In the genomic region with DNA sequence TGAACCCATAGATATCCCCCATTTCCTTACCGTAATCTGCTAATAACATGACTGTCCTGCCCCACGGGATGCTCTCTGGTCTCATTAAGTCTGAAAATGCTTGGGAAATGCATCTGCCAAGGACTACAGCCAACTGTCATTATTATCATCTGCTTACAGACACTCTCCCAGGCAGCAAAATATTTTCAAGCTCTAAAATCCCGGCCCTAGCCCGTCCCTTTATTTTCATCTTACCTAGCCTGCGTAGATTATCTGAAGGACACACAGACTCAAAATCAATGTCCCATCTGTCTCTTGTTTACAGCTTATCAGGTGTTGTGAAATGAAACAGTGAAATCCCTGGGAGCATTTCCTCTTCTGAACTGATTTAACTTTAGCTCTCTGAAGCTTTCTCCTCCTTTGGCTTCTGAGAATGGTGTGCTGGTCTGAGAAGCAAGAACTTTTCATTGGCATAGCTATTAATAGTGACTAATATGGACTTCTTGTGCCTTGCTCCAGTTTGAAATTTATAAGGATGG, we compare ENCODE assay signal across 13 cellular contexts.
DNase-seq lines count a peak whose midpoint lies in the region; ATAC-seq, FAIRE-seq and TF ChIP-seq lines count a peak whose summit lies in the region.
"Had no signal": no experiment of that assay in that cellular context is flagged by ENCODE, and none has a peak within 500 bp of the region (broad histone marks: within the 10 kb centered on the region; RNA-seq: fewer than 3 reads in every experiment).

No MANE protein-coding gene starts in this region.

- TF ChIP-seq POLR2A in H1 (IDR thresholded peaks at IDR 0.05; ENCODE audit: control extremely low read depth in 1 of 2, low read depth in 2 of 2, low read length in 2 of 2) (no peak), right lobe of liver (IDR thresholded peaks at IDR 0.05) (no peak)

- H3K18ac ChIP-seq in H1 (ENCODE audit: extremely low read depth, low read length), result no peak overlapping the region

- H4K8ac ChIP-seq in H1 (ENCODE audit: extremely low read depth, insufficient read depth, low read length), result no peak overlapping the region

- POLR2A ChIA-PET in H1 (lab: Charles Lee; ENCODE audit: partially characterized antibody), result no interaction called here
- POLR2A ChIA-PET in RWPE1 (lab: Yijun Ruan, JAX; ENCODE audit: low non-redundant PET), result no interaction called here

- no peak overlapping the region for H4K91ac ChIP-seq in H1 (replicated peaks; ENCODE audit: insufficient read length, low read length)

- H3K56ac ChIP-seq in H1 (replicated peaks; ENCODE audit: insufficient read length, low read depth, low read length), result no peak overlapping the region

- WGBS in H1 (ENCODE audit: extremely low coverage in 1 of 2, insufficient coverage in 1 of 2, insufficient read length in 1 of 2, insufficient replicate concordance in 2 of 2, low coverage in 1 of 2, low lambda C conversion rate in 2 of 2, missing lambda C conversion rate in 1 of 2), 2 experiments, result 90% methylated on average over 5 of the region's 5 CpGs; no CpG with 5 or more reads in 1 of the 2 experiments
- 24% methylated on average over 5 of the region's 5 CpGs for WGBS in right lobe of liver (ENCODE audit: insufficient coverage, low coverage, low lambda C conversion rate, missing lambda C conversion rate)

- H3K9ac ChIP-seq in H1 (replicated peaks in 1 of 4; ENCODE audit: extremely low read depth in 1 of 4, low read depth in 3 of 4, low read length in 3 of 4) (no peak overlapping the region), colonic mucosa (ENCODE audit: low read depth in 2 of 2, low read length in 2 of 2) (no peak overlapping the region)

- CTCF ChIA-PET in H1 (lab: Charles Lee; ENCODE audit: partially characterized antibody) (interaction anchor here (1.5 kb wide), 1 partner anchor 46 kb away, joined by 4 read pairs; no protein-coding TSS in a partner anchor), RWPE1 (lab: Yijun Ruan, JAX) (interaction anchor here (0.8 kb wide), 1 partner anchor 63 kb away, joined by 3 read pairs; no protein-coding TSS in a partner anchor)

- intact Hi-C loops in right lobe of liver (cut with DNase I), result no loop called here
- intact Hi-C loops in colonic mucosa (cut with DNase I), result no loop called here

- no peak overlapping the region for H2BK20ac ChIP-seq in H1 (ENCODE audit: low read length)

- TF ChIP-seq RAD21 in H1 (IDR thresholded peaks at IDR 0.05 in 1 of 2, conservative IDR thresholded peaks at IDR 0.05 in 1 of 2; ENCODE audit: low read depth in 2 of 2, low read length in 2 of 2), result no peak

- ATAC-seq in right lobe of liver (peak; percentile 37 to 54 (median 46)), HG03108 (IDR thresholded peaks at IDR 0.05; ENCODE audit: unreplicated experiment) (no peak)
- ATAC-seq: stimulated activated naive CD8-positive, alpha-beta T cell treated with anti-CD3 and anti-CD28 coated beads, Interleukin-15, Interleukin-2, amounts not matched to agents 100 U/mL and 50 U/mL, for 24 hours had no signal

- no peak overlapping the region for H3K4ac ChIP-seq in H1 (replicated peaks; ENCODE audit: insufficient read length, low read depth, low read length)

- no peak for FAIRE-seq in H1 (lab: Jason Lieb, UNC)
- FAIRE-seq: GM12891 had no signal

- no peak for TF ChIP-seq CTCF in H1 (IDR thresholded peaks at IDR 0.05; ENCODE audit: control extremely low read depth in 1 of 3, insufficient read depth in 1 of 3, low read depth in 1 of 3, low read length in 3 of 3)
- no peak for TF ChIP-seq CTCF in right lobe of liver (IDR thresholded peaks at IDR 0.05)
- TF ChIP-seq CTCF in colonic mucosa (IDR thresholded peaks at IDR 0.05), result no peak
- no peak for TF ChIP-seq CTCF in RWPE1 (conservative IDR thresholded peaks at IDR 0.05; ENCODE audit: low read depth)

- no peak overlapping the region for H3K27ac ChIP-seq in H1 (ENCODE audit: low read depth, low read length)
- no peak overlapping the region for H3K27ac ChIP-seq in right lobe of liver
- peak overlapping the region; percentile 47 for H3K27ac ChIP-seq in substantia nigra (ENCODE audit: low read depth, low read length, poor library complexity, severe bottlenecking)
- no peak overlapping the region for H3K27ac ChIP-seq in colonic mucosa
- H3K27ac ChIP-seq in RWPE1, result no peak overlapping the region

- H3K27me3 ChIP-seq in H1 (replicated peaks in 1 of 4; ENCODE audit: control insufficient read depth in 3 of 4, extremely low read depth in 1 of 4, insufficient read depth in 3 of 4, low read length in 3 of 4) (no peaks in the 10 kb centered on the region), right lobe of liver (no peaks in the 10 kb centered on the region), colonic mucosa (no peaks in the 10 kb centered on the region)

- peak overlapping the region; percentile 32; the same call in 1 of the 2 replicates for H2AFZ ChIP-seq in H1 (ENCODE audit: low read length)

- no peak overlapping the region for H2BK120ac ChIP-seq in H1 (replicated peaks; ENCODE audit: low read depth, low read length)

- no peak overlapping the region for H2AK5ac ChIP-seq in H1 (ENCODE audit: low read depth, low read length)

- no peak for TF ChIP-seq EP300 in H1 (IDR thresholded peaks at IDR 0.05; ENCODE audit: borderline replicate concordance in 1 of 2, low read depth in 2 of 2, low read length in 2 of 2)

- H3K4me1 ChIP-seq in H1 (replicated peaks in 1 of 4; ENCODE audit: control insufficient read depth in 3 of 4, insufficient read depth in 4 of 4, low read length in 3 of 4) (peaks cover 0 to 3% (median 0%) of the 10 kb centered on the region in 4 experiments; a peak in 1 of 7 replicates), right lobe of liver (no peaks in the 10 kb centered on the region), colonic mucosa (no peaks in the 10 kb centered on the region)
- H3K4me1 ChIP-seq: Caco-2 had no signal

- H2BK5ac ChIP-seq in H1 (ENCODE audit: low read depth, low read length), result no peak overlapping the region

- H3K36me3 ChIP-seq in H1 (ENCODE audit: control insufficient read depth in 2 of 4, insufficient read depth in 4 of 4, low read length in 3 of 4) (no peaks in the 10 kb centered on the region), right lobe of liver (no peaks in the 10 kb centered on the region), colonic mucosa (no peaks in the 10 kb centered on the region)

- no peaks in the 10 kb centered on the region for H3K79me2 ChIP-seq in H1 (ENCODE audit: control insufficient read depth in 1 of 2, insufficient read depth in 2 of 2, low read length in 2 of 2)

- no peak overlapping the region for H2BK12ac ChIP-seq in H1 (ENCODE audit: low read depth, low read length)

- H4K5ac ChIP-seq in H1 (ENCODE audit: insufficient read length, low read depth, low read length), result no peak overlapping the region

- no peak overlapping the region for H3K23ac ChIP-seq in H1 (ENCODE audit: insufficient read length)

- no peaks in the 10 kb centered on the region for H3K9me3 ChIP-seq in H1 (ENCODE audit: insufficient read depth in 2 of 2, low read depth in 1 of 2, low read length in 1 of 2)
- no peaks in the 10 kb centered on the region for H3K9me3 ChIP-seq in right lobe of liver
- H3K9me3 ChIP-seq in colonic mucosa, result no peaks in the 10 kb centered on the region
- H3K9me3 ChIP-seq: Caco-2 had no signal

- no peaks in the 10 kb centered on the region for H3K79me1 ChIP-seq in H1 (ENCODE audit: low read depth, low read length)

- no peak overlapping the region for H3K14ac ChIP-seq in H1 (ENCODE audit: insufficient read length)

- no peak overlapping the region for H2BK15ac ChIP-seq in H1 (ENCODE audit: low read length)

- H4K20me1 ChIP-seq in H1 (replicated peaks in 1 of 2; ENCODE audit: control insufficient read depth in 1 of 2, insufficient read depth in 2 of 2, low read length in 2 of 2), result no peaks in the 10 kb centered on the region

- no peak overlapping the region for H3K4me3 ChIP-seq in H1 (ENCODE audit: extremely low read depth in 1 of 4, insufficient read depth in 2 of 4, low read depth in 3 of 4, low read length in 4 of 4)
- H3K4me3 ChIP-seq in right lobe of liver, result no peak overlapping the region
- no peak overlapping the region for H3K4me3 ChIP-seq in colonic mucosa

- DNase-seq in HuH-7.5 (ENCODE audit: low spot score) (peak; percentile 19), H1 (ENCODE audit: low read depth in 1 of 2, low spot score in 2 of 2) (no peak), right lobe of liver (no peak), substantia nigra (lab: John Stamatoyannopoulos, UW) (no peak), colonic mucosa (no peak), OCI-M2 (lab: John Stamatoyannopoulos, UW; ENCODE audit: unreplicated experiment) (no peak), RWPE1 (ENCODE audit: low spot score) (no peak)
- DNase-seq: Caco-2; occipital lobe; stimulated activated CD4-positive, alpha-beta T cell treated with anti-CD3 and anti-CD28 coated beads, Interleukin-4, amount 100 ng/mL, for 24 hours; stimulated activated naive CD8-positive, alpha-beta T cell treated with anti-CD3 and anti-CD28 coated beads, Interleukin-15, Interleukin-2, amounts not matched to agents 100 U/mL and 50 U/mL, for 24 hours had no signal

- no peak overlapping the region for H3K4me2 ChIP-seq in H1 (ENCODE audit: insufficient read depth in 1 of 2, low read depth in 2 of 2, low read length in 2 of 2)

- no peaks in the 10 kb centered on the region; the same call in 1 of the 2 replicates for H3K23me2 ChIP-seq in H1 (ENCODE audit: low read depth, low read length)

TF ChIP-seq in H1, 55 proteins besides CTCF, POLR2A, EP300 and RAD21 (continues in another document):
- no peak for TF ChIP-seq MAFK (IDR thresholded peaks at IDR 0.05; ENCODE audit: low read depth, low read length)
- TF ChIP-seq RFX5 (IDR thresholded peaks at IDR 0.05; ENCODE audit: borderline replicate concordance, low read depth, low read length), result no peak
- no peak for TF ChIP-seq RXRA (IDR thresholded peaks at IDR 0.05; ENCODE audit: insufficient read depth, low read depth, low read length)
- no peak for TF ChIP-seq NANOG (IDR thresholded peaks at IDR 0.05; ENCODE audit: insufficient read depth, low read depth, low read length, poor library complexity, severe bottlenecking)
- no peak for TF ChIP-seq PHF8 (conservative IDR thresholded peaks at IDR 0.05; ENCODE audit: low read depth, low read length)
- TF ChIP-seq GTF2F1 (IDR thresholded peaks at IDR 0.05; ENCODE audit: borderline replicate concordance, low read depth, low read length), result no peak
- TF ChIP-seq ASH2L (IDR thresholded peaks at IDR 0.05; ENCODE audit: low read length), result no peak
- TF ChIP-seq POU5F1 (IDR thresholded peaks at IDR 0.05; ENCODE audit: low read depth, low read length), result no peak
- no peak for TF ChIP-seq KDM4A (IDR thresholded peaks at IDR 0.05; ENCODE audit: low read depth, low read length, severe bottlenecking)
- TF ChIP-seq SP1 (IDR thresholded peaks at IDR 0.05; ENCODE audit: low read depth, low read length), result no peak
- no peak for TF ChIP-seq CHD2 (IDR thresholded peaks at IDR 0.05; ENCODE audit: low read length)
- no peak for TF ChIP-seq KDM1A (IDR thresholded peaks at IDR 0.05; ENCODE audit: borderline replicate concordance, low read length)
- TF ChIP-seq EZH2 (IDR thresholded peaks at IDR 0.05; ENCODE audit: low read depth, low read length, severe bottlenecking), result no peak
